19 cellular contexts compared by ENCODE assay signal in genomic region chr19:4082172-4082571, GRCh38. TPM values are rescaled to one million over a fixed set of nuclear protein-coding genes. Genes with fewer than 3 reads are reported as not detected.
DNase-seq lines count a peak whose midpoint lies in the region; ATAC-seq and TF ChIP-seq lines count a peak whose summit lies in the region.
"Had no signal": no experiment of that assay in that cellular context is flagged by ENCODE, and none has a peak within 500 bp of the region (broad histone marks: within the 10 kb centered on the region; RNA-seq: fewer than 3 reads in every experiment).

No MANE protein-coding gene starts in this region.

- peaks cover 8% of the 10 kb centered on the region for H3K4me1 Mint-ChIP-seq in GM23338
- H3K4me1 Mint-ChIP-seq in dendritic cell treated with granulocyte-macrophage colony-stimulating factor and Interleukin-4, amounts not matched to agents 40 ng/mL and 50 ng/mL, for 4 days (ENCODE audit: low read depth), result peaks cover 66% of the 10 kb centered on the region

- H3K4me2 ChIP-seq in GM23338 (no peak overlapping the region), PC-3 (ENCODE audit: low read length) (no peak overlapping the region)
- H3K4me2 ChIP-seq: SK-N-SH had no signal

- CTCF ChIA-PET in PC-3 (lab: Charles Lee), result no interaction called here

- TF ChIP-seq CTCF in GM23338 (conservative IDR thresholded peaks at IDR 0.05; ENCODE audit: low read depth in 2 of 2), result no peak
- no peak for TF ChIP-seq CTCF in neutrophil (IDR thresholded peaks at IDR 0.05)
- no peak for TF ChIP-seq CTCF in PC-3 (conservative IDR thresholded peaks at IDR 0.05; ENCODE audit: low read depth, low read length)

- H3K4me1 ChIP-seq in GM23338 (ENCODE audit: insufficient read depth), result peaks cover 14% of the 10 kb centered on the region
- peaks cover 40 to 50% of the 10 kb centered on the region in 2 experiments for H3K4me1 ChIP-seq in neutrophil (ENCODE audit: control insufficient read depth in 1 of 2, insufficient read depth in 1 of 2, low read depth in 1 of 2, low read length in 1 of 2)
- peaks cover 10% of the 10 kb centered on the region; the same call in 1 of the 2 replicates for H3K4me1 ChIP-seq in PC-3 (ENCODE audit: insufficient read depth, low read length)

- BruUV-seq in PC-3 (replicated peaks; lab: Mats Ljungman, UMichigan), result no TSS peak

- peaks cover 8% of the 10 kb centered on the region for H3K27me3 Mint-ChIP-seq in GM23338 (ENCODE audit: insufficient read depth, low read depth, poor library complexity)
- no peaks in the 10 kb centered on the region for H3K27me3 Mint-ChIP-seq in dendritic cell treated with granulocyte-macrophage colony-stimulating factor and Interleukin-4, amounts not matched to agents 40 ng/mL and 50 ng/mL, for 4 days
- H3K27me3 Mint-ChIP-seq: B cell had no signal

- H3K36me3 Mint-ChIP-seq in GM23338 (ENCODE audit: low read depth), result no peaks in the 10 kb centered on the region
- H3K36me3 Mint-ChIP-seq in dendritic cell treated with granulocyte-macrophage colony-stimulating factor and Interleukin-4, amounts not matched to agents 40 ng/mL and 50 ng/mL, for 4 days (ENCODE audit: low read depth), result no peaks in the 10 kb centered on the region

- H3K27ac ChIP-seq in GM23338 (ENCODE audit: low read depth) (no peak overlapping the region), neutrophil (peak overlapping the region; percentile 78), PC-3 (ENCODE audit: low read length) (no peak overlapping the region)
- H3K27ac ChIP-seq: Peyer's patch had no signal

- no peak overlapping the region for H3K4me3 Mint-ChIP-seq in GM23338
- H3K4me3 Mint-ChIP-seq in dendritic cell treated with granulocyte-macrophage colony-stimulating factor and Interleukin-4, amounts not matched to agents 40 ng/mL and 50 ng/mL, for 4 days, result no peak overlapping the region
- H3K4me3 Mint-ChIP-seq: B cell had no signal

- H3K36me3 ChIP-seq in GM23338 (ENCODE audit: insufficient read depth) (no peaks in the 10 kb centered on the region), neutrophil (no peaks in the 10 kb centered on the region), PC-3 (ENCODE audit: low read depth, low read length) (no peaks in the 10 kb centered on the region)
- H3K36me3 ChIP-seq: MG63, Peyer's patch had no signal

- no peak overlapping the region for H3K9ac ChIP-seq in PC-3 (ENCODE audit: low read length)
- H3K9ac ChIP-seq: SK-N-SH had no signal

- no peaks in the 10 kb centered on the region for H3K27me3 ChIP-seq in GM23338 (ENCODE audit: insufficient read depth)
- H3K27me3 ChIP-seq in neutrophil, result no peaks in the 10 kb centered on the region
- no peaks in the 10 kb centered on the region for H3K27me3 ChIP-seq in PC-3 (ENCODE audit: low read length)
- H3K27me3 ChIP-seq: MG63, Peyer's patch had no signal

- no peaks in the 10 kb centered on the region for H3K9me2 ChIP-seq in GM23338 (ENCODE audit: insufficient read depth)
- H3K9me2 ChIP-seq in PC-3 (replicated peaks; ENCODE audit: low read length), result no peaks in the 10 kb centered on the region
- H3K9me2 ChIP-seq: SK-N-SH had no signal

- POLR2A ChIA-PET in PC-3 (lab: Charles Lee; ENCODE audit: unreplicated experiment), result no interaction called here

- H3F3A ChIP-seq in GM23338 (replicated peaks; ENCODE audit: low read depth), result peaks cover 8% of the 10 kb centered on the region; the same call in 1 of the 2 replicates
- no peaks in the 10 kb centered on the region for H3F3A ChIP-seq in PC-3 (ENCODE audit: low read length, unreplicated experiment)

- H4K20me1 ChIP-seq in GM23338 (replicated peaks; ENCODE audit: insufficient read depth) (no peaks in the 10 kb centered on the region), PC-3 (ENCODE audit: low read length) (no peaks in the 10 kb centered on the region)

- H3K9me3 Mint-ChIP-seq in GM23338, result no peaks in the 10 kb centered on the region
- no peaks in the 10 kb centered on the region for H3K9me3 Mint-ChIP-seq in dendritic cell treated with granulocyte-macrophage colony-stimulating factor and Interleukin-4, amounts not matched to agents 40 ng/mL and 50 ng/mL, for 4 days

- DNase-seq in CD1c-positive myeloid dendritic cell (ENCODE audit: extremely low spot score) (peak; percentile 28), GM23338 (ENCODE audit: low spot score) (no peak), PC-3 (no peak), amniotic stem cell (lab: John Stamatoyannopoulos, UW) (no peak)
- DNase-seq: GF-D8, GOT3, MG63, NCI-H1092, NCI-H146, NCI-H2081 treated with DMSO at 0.1 percent for 48 hours, NCI-H510A treated with DMSO at 0.1 percent for 48 hours, NCI-H82, Peyer's patch, Right ventricle myocardium superior, SK-N-SH had no signal

- H3K4me3 ChIP-seq in GM23338 (no peak overlapping the region), neutrophil (ENCODE audit: low read depth in 1 of 2, low read length in 1 of 2) (no peak overlapping the region), PC-3 (ENCODE audit: low read length) (no peak overlapping the region)
- H3K4me3 ChIP-seq: MG63, Peyer's patch had no signal

- H3K79me2 ChIP-seq in GM23338 (replicated peaks; ENCODE audit: insufficient read depth) (no peaks in the 10 kb centered on the region), PC-3 (ENCODE audit: low read length) (no peaks in the 10 kb centered on the region)

- ATAC-seq in GM23338, result 0 out of 3 replicates have a peak, but pooled peaks have one; percentile 4
- ATAC-seq in PC-3, result no peak
- ATAC-seq in GM21390 (IDR thresholded peaks at IDR 0.05; ENCODE audit: unreplicated experiment), result no peak

- H3K9me3 ChIP-seq in neutrophil (no peaks in the 10 kb centered on the region), PC-3 (ENCODE audit: low read length) (no peaks in the 10 kb centered on the region)
- H3K9me3 ChIP-seq: MG63, Peyer's patch, SK-N-SH had no signal

- intact Hi-C loops in dendritic cell treated with granulocyte-macrophage colony-stimulating factor and Interleukin-4, amounts not matched to agents 40 ng/mL and 50 ng/mL, for 4 days (cut with micrococcal nuclease), result no loop called here
- intact Hi-C loops in PC-3 (cut with micrococcal nuclease), result no loop called here

- no peak overlapping the region for H3K27ac Mint-ChIP-seq in GM23338
- peak overlapping the region; percentile 72 for H3K27ac Mint-ChIP-seq in dendritic cell treated with granulocyte-macrophage colony-stimulating factor and Interleukin-4, amounts not matched to agents 40 ng/mL and 50 ng/mL, for 4 days
- H3K27ac Mint-ChIP-seq: B cell had no signal

- H2AFZ ChIP-seq in GM23338 (no peak overlapping the region), PC-3 (ENCODE audit: low read length) (no peak overlapping the region)

TF ChIP-seq in GM23338, 12 proteins besides CTCF, POLR2A, EP300 and RAD21 (continues in another document):
- TF ChIP-seq CREB1 (CRISPR knock-in tag; IDR thresholded peaks at IDR 0.05; ENCODE audit: low read depth) (no peak), POLR2AphosphoS5 (IDR thresholded peaks at IDR 0.05; ENCODE audit: low read depth) (no peak), NANOG (IDR thresholded peaks at IDR 0.05; ENCODE audit: borderline replicate concordance) (no peak), ZNF114 (CRISPR knock-in tag; IDR thresholded peaks at IDR 0.05) (no peak), ETS1 (IDR thresholded peaks at IDR 0.05) (no peak), REST (IDR thresholded peaks at IDR 0.05; ENCODE audit: unreplicated experiment) (no peak), EZH2 (IDR thresholded peaks at IDR 0.05; ENCODE audit: low read depth, unreplicated experiment) (no peak)

RNA-seq across cellular contexts. Expression of gene ZBTB7A, which starts 15.5 kb away (rescaled TPM):
- 28.5 and 35.0 TPM in 2 replicates for total RNA-seq in GM23338 (2014; rRNA removed; shearing (Covaris generic))
- polyA plus RNA-seq in GM23338 (2016; fragmentation: Nextera tagmentation; extraction: Ambion mirVana), result 9.5 and 11.1 TPM in 2 replicates
- total RNA-seq in PC-3 (2014; rRNA removed), result 16.7 and 40.2 TPM in 2 replicates

RNA-seq across cellular contexts. Expression of gene MAP2K2, which starts 41.8 kb away (rescaled TPM):
- total RNA-seq in GM23338 (2014; rRNA removed; shearing (Covaris generic)), result 140 and 151 TPM in 2 replicates
- 99.7 and 108 TPM in 2 replicates for polyA plus RNA-seq in GM23338 (2016; fragmentation: Nextera tagmentation; extraction: Ambion mirVana)
- 229 and 360 TPM in 2 replicates for total RNA-seq in PC-3 (2014; rRNA removed)
